16 cellular contexts compared by ENCODE assay signal in the genomic region with DNA sequence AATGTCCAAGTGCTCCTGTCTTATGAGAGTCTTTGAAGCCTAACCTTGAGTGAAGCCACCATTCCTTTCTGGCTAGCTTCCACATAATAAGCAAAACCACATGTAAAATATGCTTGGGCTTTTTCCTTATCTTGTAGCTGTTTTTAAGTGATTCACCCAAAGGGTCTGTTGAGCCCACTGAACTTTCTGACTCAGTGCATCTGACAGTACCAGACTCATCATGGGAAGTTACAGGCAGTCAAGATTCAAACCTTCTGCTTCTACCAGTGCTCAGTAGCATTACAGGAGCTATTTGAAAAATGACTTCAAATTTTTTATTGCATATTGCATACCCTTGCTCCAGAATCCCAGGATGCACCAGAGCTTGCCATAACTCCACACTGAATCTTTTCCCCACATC.
DNase-seq lines count a peak whose midpoint lies in the region; TF ChIP-seq lines count a peak whose summit lies in the region.
"Had no signal": no experiment of that assay in that cellular context is flagged by ENCODE, and none has a peak within 500 bp of the region (broad histone marks: within the 10 kb centered on the region; RNA-seq: fewer than 3 reads in every experiment).

No MANE protein-coding gene starts in this region.

- H3K4me2 ChIP-seq in mesenchymal stem cell (ENCODE audit: low read length, poor library complexity, severe bottlenecking) = no peak overlapping the region
- no peak overlapping the region for H3K4me2 ChIP-seq in mesendoderm (ENCODE audit: low read length)
- H3K4me2 ChIP-seq in H9 (ENCODE audit: insufficient read depth, insufficient read length, low read length) = no peak overlapping the region
- H3K4me2 ChIP-seq: GM23338 had no signal

- H3K23me2 ChIP-seq in H9 (ENCODE audit: insufficient read length, low read depth, low read length, poor library complexity, severe bottlenecking) = no peaks in the 10 kb centered on the region

- peaks cover 2% of the 10 kb centered on the region in 2 experiments; a peak in 3 of 4 replicates for H3K4me1 Mint-ChIP-seq in H9
- H3K4me1 Mint-ChIP-seq: CD4-positive, alpha-beta memory T cell had no signal

- H3K18ac ChIP-seq in mesenchymal stem cell (ENCODE audit: low read depth in 1 of 2, low read length in 2 of 2) (peak overlapping the region in 1 of 2 experiments; percentile 25), mesendoderm (ENCODE audit: low read length) (no peak overlapping the region), H9 (ENCODE audit: insufficient read length, low read depth, low read length) (no peak overlapping the region)

- H4K8ac ChIP-seq in mesenchymal stem cell (ENCODE audit: low read length) = no peak overlapping the region
- H4K8ac ChIP-seq in mesendoderm (ENCODE audit: low read depth, low read length) = no peak overlapping the region
- no peak overlapping the region for H4K8ac ChIP-seq in H9 (replicated peaks; ENCODE audit: insufficient read length, low read depth, low read length)

- no peaks in the 10 kb centered on the region for H3K9me3 Mint-ChIP-seq in H9

- H3K9ac ChIP-seq in mesenchymal stem cell (ENCODE audit: low read length) (no peak overlapping the region), mesendoderm (ENCODE audit: low read length) (no peak overlapping the region), H9 (ENCODE audit: extremely low read depth, insufficient read length, low read length) (no peak overlapping the region)

- H4K91ac ChIP-seq in mesenchymal stem cell (ENCODE audit: low read length) (no peak overlapping the region), H9 (ENCODE audit: insufficient read length, low read depth, low read length) (no peak overlapping the region)

- DNase-seq in amniotic epithelial cell (ENCODE audit: low read depth) (peak; percentile 75), choroid plexus epithelial cell (ENCODE audit: low read depth) (peak; percentile 5), mesenchymal stem cell (peak; percentile 38), mesendoderm (no peak), H9 (no peak), T-helper 2 cell (no peak)
- DNase-seq: C1 segment of cervical spinal cord; Calu3; CD4-positive, alpha-beta memory T cell; COR-L47; DMS53; DMS79 treated with DMSO at 0.1 percent for 48 hours; GF-D8; HFFc6 had no signal

- no peak overlapping the region for H3K56ac ChIP-seq in mesendoderm (ENCODE audit: low read length)
- no peak overlapping the region for H3K56ac ChIP-seq in H9 (ENCODE audit: insufficient read length, low read depth, low read length)

- H3K4ac ChIP-seq in mesenchymal stem cell (ENCODE audit: low read depth in 1 of 2, low read length in 2 of 2) = no peak overlapping the region
- no peak overlapping the region for H3K4ac ChIP-seq in mesendoderm (ENCODE audit: low read depth, low read length)
- no peak overlapping the region for H3K4ac ChIP-seq in H9 (ENCODE audit: low read depth, low read length)

- no peak overlapping the region for H3K4me3 ChIP-seq in choroid plexus epithelial cell (ENCODE audit: low read depth, low read length)
- no peak overlapping the region for H3K4me3 ChIP-seq in mesenchymal stem cell (ENCODE audit: insufficient read depth in 1 of 2, low read depth in 1 of 2, low read length in 2 of 2)
- H3K4me3 ChIP-seq in mesendoderm (ENCODE audit: low read length) = no peak overlapping the region
- H3K4me3 ChIP-seq: GM23338, HAP-1 had no signal

- no peaks in the 10 kb centered on the region for H3K79me1 ChIP-seq in mesenchymal stem cell (replicated peaks; ENCODE audit: low read length, poor library complexity, severe bottlenecking)
- H3K79me1 ChIP-seq in mesendoderm (ENCODE audit: low read length) = no peaks in the 10 kb centered on the region
- H3K79me1 ChIP-seq in H9 (ENCODE audit: insufficient read depth, low read depth, low read length, poor library complexity, severe bottlenecking) = no peaks in the 10 kb centered on the region

- H3K14ac ChIP-seq in mesenchymal stem cell (ENCODE audit: low read length in 2 of 2) (no peak overlapping the region), H9 (ENCODE audit: insufficient read depth, low read length) (no peak overlapping the region)

- H3K23ac ChIP-seq in mesenchymal stem cell (ENCODE audit: low read length in 2 of 2) = no peak overlapping the region
- no peak overlapping the region for H3K23ac ChIP-seq in mesendoderm (ENCODE audit: low read length)
- no peak overlapping the region for H3K23ac ChIP-seq in H9 (ENCODE audit: insufficient read length, low read depth, low read length)

- H4K5ac ChIP-seq in mesendoderm (ENCODE audit: low read length) (no peak overlapping the region), H9 (ENCODE audit: insufficient read length, low read depth, low read length) (no peak overlapping the region)

- no peak overlapping the region for H3K4me3 Mint-ChIP-seq in H9
- H3K4me3 Mint-ChIP-seq: CD4-positive, alpha-beta memory T cell; GM23338; HFFc6 had no signal

- H2AK5ac ChIP-seq in mesenchymal stem cell (ENCODE audit: low read length, severe bottlenecking) (no peak overlapping the region), mesendoderm (ENCODE audit: low read length) (no peak overlapping the region), H9 (ENCODE audit: insufficient read length, low read length) (no peak overlapping the region)

- H3K9me3 ChIP-seq in mesenchymal stem cell (ENCODE audit: control insufficient read depth, low read length) (peaks cover 4% of the 10 kb centered on the region), H9 (ENCODE audit: control insufficient read depth, low read depth, low read length) (no peaks in the 10 kb centered on the region)
- H3K9me3 ChIP-seq: HAP-1 had no signal

- H2AFZ ChIP-seq in mesenchymal stem cell (ENCODE audit: low read depth, low read length) (no peak overlapping the region), H9 (ENCODE audit: low read length) (no peak overlapping the region)
- H2AFZ ChIP-seq: GM23338 had no signal

- H4K20me1 ChIP-seq in H9 (ENCODE audit: control insufficient read depth, insufficient read depth, insufficient read length) = no peaks in the 10 kb centered on the region

- H3K36me3 Mint-ChIP-seq in H9 (ENCODE audit: insufficient read depth in 1 of 3, low read depth in 3 of 3) = no peaks in the 10 kb centered on the region
- H3K36me3 Mint-ChIP-seq: CD4-positive, alpha-beta memory T cell had no signal

- H3K36me3 ChIP-seq in mesenchymal stem cell (ENCODE audit: control insufficient read depth in 1 of 2, insufficient read depth in 2 of 2, low read depth in 1 of 2, low read length in 2 of 2) (no peaks in the 10 kb centered on the region), mesendoderm (ENCODE audit: control insufficient read depth, insufficient read depth, low read length) (no peaks in the 10 kb centered on the region)
- H3K36me3 ChIP-seq: HAP-1 had no signal

- no peaks in the 10 kb centered on the region for H3K27me3 ChIP-seq in mesenchymal stem cell (ENCODE audit: control insufficient read depth in 1 of 2, insufficient read depth in 1 of 2, low read length in 2 of 2)
- no peaks in the 10 kb centered on the region for H3K27me3 ChIP-seq in mesendoderm (ENCODE audit: insufficient read depth, low read length, poor library complexity)
- no peaks in the 10 kb centered on the region for H3K27me3 ChIP-seq in H9 (ENCODE audit: insufficient read depth, low read length)

- H3K79me2 ChIP-seq in mesendoderm (ENCODE audit: control insufficient read depth, insufficient read depth, low read length) (no peaks in the 10 kb centered on the region), H9 (ENCODE audit: insufficient read depth, low read length) (no peaks in the 10 kb centered on the region)

- H3K27ac ChIP-seq in mesenchymal stem cell (ENCODE audit: low read length, poor library complexity, severe bottlenecking) = no peak overlapping the region
- H3K27ac ChIP-seq in mesendoderm (ENCODE audit: low read depth, low read length) = no peak overlapping the region
- no peak overlapping the region for H3K27ac ChIP-seq in H9 (ENCODE audit: insufficient read length, low read depth, low read length)

- no peak overlapping the region for H2BK20ac ChIP-seq in H9 (ENCODE audit: low read depth, low read length, poor library complexity, severe bottlenecking)

- H2BK12ac ChIP-seq in mesenchymal stem cell (ENCODE audit: low read length in 2 of 2) (no peak overlapping the region), H9 (ENCODE audit: insufficient read length, low read depth, low read length) (no peak overlapping the region)

- H2BK120ac ChIP-seq in mesenchymal stem cell (ENCODE audit: low read depth, low read length) (no peak overlapping the region), mesendoderm (ENCODE audit: low read depth, low read length) (no peak overlapping the region), H9 (ENCODE audit: low read depth, low read length, poor library complexity, severe bottlenecking) (no peak overlapping the region)

- no peak overlapping the region for H3T11ph ChIP-seq in H9 (ENCODE audit: low read length)

- H3K27me3 Mint-ChIP-seq in H9 (ENCODE audit: low read depth) = no peaks in the 10 kb centered on the region
- H3K27me3 Mint-ChIP-seq: CD4-positive, alpha-beta memory T cell had no signal

- no peak for TF ChIP-seq CTCF in choroid plexus epithelial cell (conservative IDR thresholded peaks at IDR 0.05; ENCODE audit: low read depth, low read length)
- TF ChIP-seq CTCF in H9 (conservative IDR thresholded peaks at IDR 0.05) = no peak

- H3K27ac Mint-ChIP-seq in H9 = no peak overlapping the region
- H3K27ac Mint-ChIP-seq: CD4-positive, alpha-beta memory T cell; GM23338; HFFc6 had no signal

- H3K4me1 ChIP-seq in mesenchymal stem cell (ENCODE audit: control insufficient read depth, insufficient read depth, low read depth, low read length) (no peaks in the 10 kb centered on the region), mesendoderm (ENCODE audit: control insufficient read depth, low read depth, low read length) (no peaks in the 10 kb centered on the region), H9 (ENCODE audit: insufficient read depth, low read length) (no peaks in the 10 kb centered on the region)
- H3K4me1 ChIP-seq: HAP-1 had no signal

- H2BK5ac ChIP-seq in mesenchymal stem cell (ENCODE audit: low read depth, low read length, poor library complexity, severe bottlenecking) (no peak overlapping the region), mesendoderm (ENCODE audit: low read length) (no peak overlapping the region), H9 (ENCODE audit: insufficient read length, low read length) (no peak overlapping the region)

- H2BK15ac ChIP-seq in mesenchymal stem cell (ENCODE audit: low read depth, poor library complexity, severe bottlenecking) (no peak overlapping the region), mesendoderm (replicated peaks; ENCODE audit: low read depth) (no peak overlapping the region), H9 (ENCODE audit: low read depth, low read length) (no peak overlapping the region)

Comparison
In these comparisons a context has a peak if more than half of its experiments do, and no peak if none do; other contexts are left out.
1. DNase-seq: peak in amniotic epithelial cell (single experiment), choroid plexus epithelial cell (single experiment) and mesenchymal stem cell (single experiment); none in mesendoderm (single experiment), H9 (single experiment) and T-helper 2 cell (0 of 5).